In genomic region chr6:149028767-149029405, GRCh38 we compare ENCODE assay signal across 8 cellular contexts.
DNase-seq lines count a peak whose midpoint lies in the region; ATAC-seq and TF ChIP-seq lines count a peak whose summit lies in the region.

No MANE protein-coding gene starts in this region.

- peak; percentile 73 for ATAC-seq in CD4-positive, alpha-beta T cell (ENCODE audit: poor library complexity)
- ATAC-seq in HG03196 (IDR thresholded peaks at IDR 0.05; ENCODE audit: unreplicated experiment) (peak; percentile 37), HG02973 (IDR thresholded peaks at IDR 0.05; ENCODE audit: unreplicated experiment) (no peak)
- ATAC-seq in stimulated activated memory B cell treated with anti-CD40 and anti-IgM and Interleukin-4, amounts not matched to agents 10 μg/mL and 1 μg/mL and 100 μg/mL, for 72 hours = no peak

- peaks cover 4% of the 10 kb centered on the region for H3K9me3 Mint-ChIP-seq in CD4-positive, alpha-beta T cell
- H3K9me3 Mint-ChIP-seq in stimulated activated memory B cell treated with anti-CD40 and anti-IgM and Interleukin-4, amounts not matched to agents 10 μg/mL and 1 μg/mL and 100 μg/mL, for 72 hours = no peaks in the 10 kb centered on the region

- peak; percentile 23 to 61 (median 52) for DNase-seq in CD4-positive, alpha-beta T cell
- DNase-seq in NCI-H510A treated with DMSO at 0.1 percent for 48 hours (lab: John Stamatoyannopoulos, UW) = peak; percentile 91
- peak; percentile 61 for DNase-seq in activated CD4-positive, CD25-positive, alpha-beta regulatory T cell treated with anti-CD3 and anti-CD28 coated beads, Interleukin-2, amount 50 U/mL, for 72 hours
- DNase-seq in effector CD4-positive, alpha-beta T cell = peak; percentile 75
- peak; percentile 96 for DNase-seq in medulla oblongata (ENCODE audit: extremely low spot score)

- H3K4me3 Mint-ChIP-seq in CD4-positive, alpha-beta T cell = no peak overlapping the region
- H3K4me3 Mint-ChIP-seq in stimulated activated memory B cell treated with anti-CD40 and anti-IgM and Interleukin-4, amounts not matched to agents 10 μg/mL and 1 μg/mL and 100 μg/mL, for 72 hours = peak overlapping the region; percentile 32

- H3K27me3 Mint-ChIP-seq in CD4-positive, alpha-beta T cell = no peaks in the 10 kb centered on the region
- H3K27me3 Mint-ChIP-seq in stimulated activated memory B cell treated with anti-CD40 and anti-IgM and Interleukin-4, amounts not matched to agents 10 μg/mL and 1 μg/mL and 100 μg/mL, for 72 hours = no peaks in the 10 kb centered on the region

- H3K27me3 ChIP-seq in CD4-positive, alpha-beta T cell (ENCODE audit: control insufficient read depth, insufficient read depth, low read length) = no peaks in the 10 kb centered on the region

- no peaks in the 10 kb centered on the region for H3K9me3 ChIP-seq in CD4-positive, alpha-beta T cell (ENCODE audit: control insufficient read depth, low read length)

- intact Hi-C loops in CD4-positive, alpha-beta T cell (cut with DNase I, micrococcal nuclease) = loop anchor here (1.0 to 10.0 kb wide), 5 partner anchors 53 to 666 kb away; no protein-coding TSS in a partner anchor

- H3K36me3 Mint-ChIP-seq in CD4-positive, alpha-beta T cell (ENCODE audit: low read depth) = no peaks in the 10 kb centered on the region
- H3K36me3 Mint-ChIP-seq in stimulated activated memory B cell treated with anti-CD40 and anti-IgM and Interleukin-4, amounts not matched to agents 10 μg/mL and 1 μg/mL and 100 μg/mL, for 72 hours = peaks cover 35% of the 10 kb centered on the region

- H3K4me1 Mint-ChIP-seq in CD4-positive, alpha-beta T cell (ENCODE audit: low read depth) = peaks cover 45% of the 10 kb centered on the region
- H3K4me1 Mint-ChIP-seq in stimulated activated memory B cell treated with anti-CD40 and anti-IgM and Interleukin-4, amounts not matched to agents 10 μg/mL and 1 μg/mL and 100 μg/mL, for 72 hours = peaks cover 45% of the 10 kb centered on the region

- H3K27ac ChIP-seq in CD4-positive, alpha-beta T cell (ENCODE audit: low read depth, low read length) = no peak overlapping the region

- peak overlapping the region; percentile 1 for H3K27ac Mint-ChIP-seq in CD4-positive, alpha-beta T cell
- H3K27ac Mint-ChIP-seq in stimulated activated memory B cell treated with anti-CD40 and anti-IgM and Interleukin-4, amounts not matched to agents 10 μg/mL and 1 μg/mL and 100 μg/mL, for 72 hours = no peak overlapping the region

- TF ChIP-seq CTCF in CD4-positive, alpha-beta T cell (IDR thresholded peaks at IDR 0.05) = peak; percentile 86

- POLR2A ChIA-PET in CD4-positive, alpha-beta T cell (lab: Charles Lee) = interaction anchor here (1.0 to 1.5 kb wide), 3 partner anchors 35 to 403 kb away, joined by 3 to 6 read pairs (median 4); no protein-coding TSS in a partner anchor

- CTCF ChIA-PET in CD4-positive, alpha-beta T cell (lab: Charles Lee) = interaction anchor here (0.6 to 5.9 kb wide), 23 partner anchors 10 to 499 kb away, joined by 3 to 52 read pairs (median 3); no protein-coding TSS in a partner anchor

Comparison
In these comparisons a context has a peak if more than half of its experiments do, and no peak if none do; other contexts are left out.
1. ATAC-seq: peak in CD4-positive, alpha-beta T cell (single experiment) and HG03196 (single experiment); none in stimulated activated memory B cell treated with anti-CD40 and anti-IgM and Interleukin-4, amounts not matched to agents 10 μg/mL and 1 μg/mL and 100 μg/mL, for 72 hours (single experiment) and HG02973 (single experiment).
2. Peak in every context shown above with its lines, with median percentiles within 50 percentile points of each other: DNase-seq.